Comparison of ENCODE assay signal across 1 cellular context in the genomic region with DNA sequence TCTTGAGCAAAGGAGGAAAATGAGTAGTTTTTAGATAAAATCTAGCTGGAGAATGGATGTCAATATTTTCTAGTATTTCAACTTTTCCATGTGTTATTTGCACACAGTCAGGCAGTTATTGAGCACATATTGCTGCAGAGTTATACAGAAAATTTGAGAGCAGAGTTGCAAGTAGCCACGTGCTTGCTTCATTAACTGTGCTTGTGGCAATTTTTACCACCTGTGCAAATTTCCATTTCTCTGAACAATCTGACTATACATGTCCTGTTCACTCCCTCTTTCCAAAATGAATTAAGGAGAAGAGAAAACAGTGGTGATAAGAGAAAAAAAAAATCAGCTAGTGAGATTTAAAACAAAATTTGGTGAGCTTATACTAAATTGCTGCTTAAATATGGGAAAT.
TF ChIP-seq lines count a peak whose summit lies in the region.

No MANE protein-coding gene starts in this region.

TF ChIP-seq in IMR-90, 13 proteins besides CTCF, POLR2A, EP300 and RAD21:
- no peak for TF ChIP-seq CEBPB (IDR thresholded peaks at IDR 0.05; ENCODE audit: low read depth, low read length)
- TF ChIP-seq, protein P1, sequence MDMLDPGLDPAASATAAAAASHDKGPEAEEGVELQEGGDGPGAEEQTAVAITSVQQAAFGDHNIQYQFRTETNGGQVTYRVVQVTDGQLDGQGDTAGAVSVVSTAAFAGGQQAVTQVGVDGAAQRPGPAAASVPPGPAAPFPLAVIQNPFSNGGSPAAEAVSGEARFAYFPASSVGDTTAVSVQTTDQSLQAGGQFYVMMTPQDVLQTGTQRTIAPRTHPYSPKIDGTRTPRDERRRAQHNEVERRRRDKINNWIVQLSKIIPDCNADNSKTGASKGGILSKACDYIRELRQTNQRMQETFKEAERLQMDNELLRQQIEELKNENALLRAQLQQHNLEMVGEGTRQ (IDR thresholded peaks at IDR 0.05; ENCODE audit: low read depth, low read length): no peak
- TF ChIP-seq NFE2L2 (IDR thresholded peaks at IDR 0.05; ENCODE audit: low read depth, low read length): no peak
- no peak for TF ChIP-seq CHD1 (IDR thresholded peaks at IDR 0.05; ENCODE audit: low read depth, low read length)
